ENCODE assay signal across 26 cellular contexts in genomic region chr4:171932238-171932637, GRCh38.
DNase-seq lines count a peak whose midpoint lies in the region; ATAC-seq, FAIRE-seq and TF ChIP-seq lines count a peak whose summit lies in the region.
"Had no signal": no experiment of that assay in that cellular context is flagged by ENCODE, and none has a peak within 500 bp of the region (broad histone marks: within the 10 kb centered on the region; RNA-seq: fewer than 3 reads in every experiment).

No MANE protein-coding gene starts in this region.

- H3K36me3 ChIP-seq in K562 (ENCODE audit: control insufficient read depth, insufficient read depth, low read length) (no peaks in the 10 kb centered on the region), kidney (ENCODE audit: control insufficient read depth in 1 of 2, insufficient read depth in 2 of 2, low read length in 2 of 2) (no peaks in the 10 kb centered on the region), mucosa of descending colon (ENCODE audit: low read depth) (no peaks in the 10 kb centered on the region), transverse colon (no peaks in the 10 kb centered on the region), thyroid gland (no peaks in the 10 kb centered on the region), H7 (replicated peaks; ENCODE audit: control insufficient read depth, insufficient read depth, low read length) (no peaks in the 10 kb centered on the region)
- H3K36me3 ChIP-seq: BE2C, BLaER1 had no signal

- intact Hi-C loops in K562 (cut with micrococcal nuclease) (no loop called here), kidney (cut with DNase I) (no loop called here), mucosa of descending colon (cut with DNase I, micrococcal nuclease) (no loop called here), transverse colon (cut with DNase I; ENCODE audit: low total_unique reads) (no loop called here), thyroid gland (cut with DNase I) (no loop called here)

- H3K27ac ChIP-seq in K562 (ENCODE audit: extremely low read depth, low read depth, low read length) (no peak overlapping the region), kidney (ENCODE audit: low read depth in 2 of 2, low read length in 2 of 2) (no peak overlapping the region), transverse colon (no peak overlapping the region), thyroid gland (no peak overlapping the region)
- H3K27ac ChIP-seq: 22Rv1, A549, BLaER1 had no signal

- TF ChIP-seq CTCF in K562 (IDR thresholded peaks at IDR 0.05 in 2 of 3, conservative IDR thresholded peaks at IDR 0.05 in 1 of 3; ENCODE audit: insufficient read depth in 2 of 3, low read depth in 1 of 3, low read length in 3 of 3) = no peak
- TF ChIP-seq CTCF in kidney (IDR thresholded peaks at IDR 0.05; ENCODE audit: borderline replicate concordance, extremely low read depth, insufficient read depth) = no peak
- no peak for TF ChIP-seq CTCF in mucosa of descending colon (IDR thresholded peaks at IDR 0.05)
- TF ChIP-seq CTCF in transverse colon (IDR thresholded peaks at IDR 0.05) = no peak
- no peak for TF ChIP-seq CTCF in thyroid gland (IDR thresholded peaks at IDR 0.05)

- H3K4me3 ChIP-seq in K562 (no peak overlapping the region), kidney (ENCODE audit: low read length in 2 of 2) (no peak overlapping the region), mucosa of descending colon (no peak overlapping the region), transverse colon (no peak overlapping the region), thyroid gland (replicated peaks in 1 of 3) (no peak overlapping the region), H7 (ENCODE audit: insufficient read depth, low read depth, low read length) (no peak overlapping the region)
- H3K4me3 ChIP-seq: A549, BLaER1, GM12878 had no signal

- no TSS peak for BruUV-seq in K562 (replicated peaks; lab: Mats Ljungman, UMichigan)

- TF ChIP-seq POLR2A in K562 (conservative IDR thresholded peaks at IDR 0.05) = no peak
- TF ChIP-seq POLR2A in transverse colon (IDR thresholded peaks at IDR 0.05) = no peak
- TF ChIP-seq POLR2A in thyroid gland (IDR thresholded peaks at IDR 0.05) = no peak

- H4K20me1 ChIP-seq in K562 (replicated peaks; ENCODE audit: control insufficient read depth, insufficient read depth, low read length) = no peaks in the 10 kb centered on the region
- H4K20me1 ChIP-seq: BLaER1 had no signal

- CTCF ChIA-PET in K562 (lab: Yijun Ruan, JAX; ENCODE audit: low intra/inter-chr PET ratio) = no interaction called here

- H3K9me3 ChIP-seq in K562 (replicated peaks; ENCODE audit: control insufficient read depth, insufficient read depth, low read depth, low read length) (no peaks in the 10 kb centered on the region), kidney (ENCODE audit: control insufficient read depth in 1 of 2, low read length in 2 of 2) (no peaks in the 10 kb centered on the region), mucosa of descending colon (no peaks in the 10 kb centered on the region), transverse colon (no peaks in the 10 kb centered on the region), thyroid gland (no peaks in the 10 kb centered on the region)
- H3K9me3 ChIP-seq: A549, BE2C, BLaER1 had no signal

- WGBS in K562 (ENCODE audit: insufficient coverage, low coverage, missing lambda C conversion rate) = 2% methylated on average over 6 of the region's 6 CpGs
- 33 to 62% methylated on average over 6 of the region's 6 CpGs for WGBS in transverse colon (ENCODE audit: low coverage in 1 of 2), 2 donors
- WGBS in thyroid gland, 2 donors = 82 to 83% methylated on average over 6 of the region's 6 CpGs

- DNase-seq in K562 (ENCODE audit: extremely low read depth in 1 of 4, low spot score in 3 of 4) (peak in 3 of 4 experiments; percentile 3 to 14 (median 6)), kidney (peak; percentile 22), mucosa of descending colon (peak in 2 of 3 donors; percentile 13 to 35), transverse colon (peak; percentile 9), thyroid gland (no peak), H7 (no peak)
- DNase-seq in activated CD4-positive, CD25-positive, alpha-beta regulatory T cell treated with anti-CD3 and anti-CD28 coated beads, Interleukin-2, amount 50 U/mL, for 72 hours = no peak
- DNase-seq: BE2C; C1 segment of cervical spinal cord; CD4-positive, alpha-beta memory T cell; CD4-positive, CD25-positive, alpha-beta regulatory T cell; CD8-positive, alpha-beta memory T cell; COR-L47; DMS 273 treated with DMSO at 0.1 percent for 48 hours; DMS153; DMS53; DMS79; DND-41; EL; GDM1 had no signal

- H3K79me2 ChIP-seq in K562 (ENCODE audit: control insufficient read depth, insufficient read depth, low read length) = no peaks in the 10 kb centered on the region

- no peaks in the 10 kb centered on the region for H3K27me3 ChIP-seq in K562 (ENCODE audit: control insufficient read depth in 2 of 2, insufficient read depth in 2 of 2, low read length in 2 of 2)
- no peaks in the 10 kb centered on the region for H3K27me3 ChIP-seq in transverse colon
- no peaks in the 10 kb centered on the region for H3K27me3 ChIP-seq in thyroid gland
- no peaks in the 10 kb centered on the region for H3K27me3 ChIP-seq in H7 (ENCODE audit: control insufficient read depth, insufficient read depth, low read length)
- H3K27me3 ChIP-seq: BE2C, BLaER1 had no signal

- no peak for FAIRE-seq in K562 (lab: Jason Lieb, UNC)
- no peak for FAIRE-seq in kidney (lab: Jason Lieb, UNC)
- FAIRE-seq: A549, GM12878, GM12892, GM19239 had no signal

- TF ChIP-seq RAD21 in K562 (CRISPR knock-in tag; conservative IDR thresholded peaks at IDR 0.05 in 1 of 2, IDR thresholded peaks at IDR 0.05 in 1 of 2) = no peak

- POLR2A ChIA-PET in K562 (lab: Yijun Ruan, JAX) = no interaction called here

- no peaks in the 10 kb centered on the region for H3K9me1 ChIP-seq in K562 (ENCODE audit: control insufficient read depth, insufficient read depth, low read length)

- ATAC-seq in K562 (peak; percentile 41; the same call in 1 of the 3 replicates), mucosa of descending colon (peak; percentile 64)
- ATAC-seq: A549, GM12878 had no signal

- H3K4me1 ChIP-seq in K562 (replicated peaks in 1 of 2; ENCODE audit: control insufficient read depth in 2 of 2, insufficient read depth in 2 of 2, low read length in 2 of 2) (no peaks in the 10 kb centered on the region), kidney (ENCODE audit: control insufficient read depth in 1 of 2, insufficient read depth in 1 of 2, low read depth in 1 of 2, low read length in 2 of 2) (no peaks in the 10 kb centered on the region), mucosa of descending colon (ENCODE audit: low read depth) (no peaks in the 10 kb centered on the region), transverse colon (no peaks in the 10 kb centered on the region), thyroid gland (no peaks in the 10 kb centered on the region)
- H3K4me1 ChIP-seq: A549, BE2C, BLaER1 had no signal

- no peak for TF ChIP-seq EP300 in K562 (IDR thresholded peaks at IDR 0.05; ENCODE audit: low read length)
- no peak for TF ChIP-seq EP300 in transverse colon (IDR thresholded peaks at IDR 0.05; ENCODE audit: low read depth)

- H3K4me2 ChIP-seq in K562 (ENCODE audit: insufficient read depth, low read length) = no peak overlapping the region
- H3K4me2 ChIP-seq: A549, BLaER1 had no signal

- H3K9ac ChIP-seq in K562 (ENCODE audit: insufficient read depth in 1 of 2, low read depth in 2 of 2, low read length in 2 of 2) (no peak overlapping the region), kidney (ENCODE audit: low read length in 2 of 2) (no peak overlapping the region)
- H3K9ac ChIP-seq: BLaER1 had no signal

- H2AFZ ChIP-seq in K562 (ENCODE audit: low read depth, low read length) = no peak overlapping the region

- in situ Hi-C loops in K562 (cut with MboI) = no loop called here
- in situ Hi-C loops in transverse colon (cut with MboI; ENCODE audit: low pct_ligation_motif_present in 1 of 4, low pct_unique_long_range_greater_than_20kb in 1 of 4, low sequenced_read_pairs in 3 of 4) = no loop called here

TF ChIP-seq in K562, 482 proteins besides CTCF, POLR2A, EP300 and RAD21:
- TF ChIP-seq TCF3 (CRISPR knock-in tag; IDR thresholded peaks at IDR 0.05) (peak; percentile 14; the same call in 1 of the 2 replicates), TRIM24 (IDR thresholded peaks at IDR 0.05) (no peak)

Comparison
In these comparisons a context has a peak if more than half of its experiments do, and no peak if none do; other contexts are left out.
1. DNase-seq: peak in K562 (3 of 4), kidney (single experiment), mucosa of descending colon (2 of 3) and transverse colon (single experiment); none in thyroid gland (0 of 2), activated CD4-positive, CD25-positive, alpha-beta regulatory T cell treated with anti-CD3 and anti-CD28 coated beads, Interleukin-2, amount 50 U/mL, for 72 hours (single experiment) and H7 (single experiment).